Comparison of ENCODE assay signal across 9 cellular contexts in the genomic region with DNA sequence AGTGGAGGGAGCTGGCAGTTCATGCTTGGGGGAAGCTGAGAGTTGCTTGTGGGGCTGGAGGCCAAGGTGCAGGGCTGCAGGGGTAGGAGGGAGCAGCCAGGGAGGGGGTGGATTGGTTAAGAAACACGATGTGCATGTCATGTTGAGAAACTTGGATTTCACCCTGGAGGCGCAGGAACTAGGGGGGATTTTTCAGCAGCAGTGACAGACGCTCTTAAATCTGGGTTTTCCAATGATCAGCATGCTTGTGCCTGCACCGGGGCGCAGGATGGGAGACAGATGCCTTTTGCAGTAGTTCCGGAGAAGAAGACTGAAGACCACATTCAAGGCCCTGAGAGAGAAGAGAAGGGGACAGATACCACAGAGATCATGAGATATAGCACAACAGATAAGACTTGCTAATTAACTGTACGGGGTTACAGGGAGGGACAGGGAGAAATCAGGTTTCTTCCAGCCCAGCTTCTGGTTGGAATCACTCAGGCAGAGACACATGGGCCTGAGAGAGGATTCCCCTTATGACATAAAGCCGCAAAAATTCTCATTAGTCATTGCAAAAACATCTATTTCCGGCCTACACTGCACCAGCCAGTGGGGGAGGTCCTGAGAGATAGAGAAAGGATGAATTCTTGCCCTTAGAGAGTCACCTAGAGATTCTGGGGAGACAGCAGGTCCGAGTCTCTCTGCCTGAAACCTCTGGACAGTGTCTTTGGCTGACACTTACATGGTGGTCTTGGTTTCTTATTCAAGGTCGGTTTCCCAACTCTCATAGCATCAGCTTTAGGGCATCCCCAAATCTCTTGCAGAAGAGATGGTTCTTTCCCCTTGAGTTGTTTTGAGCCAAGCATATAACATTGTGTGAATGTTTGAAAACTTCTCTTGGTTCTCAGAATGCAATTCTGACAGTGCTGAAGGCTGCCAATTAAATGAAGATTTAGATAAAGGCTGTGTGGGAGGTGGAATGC. TPM values are rescaled to one million over a fixed set of nuclear protein-coding genes. Genes with fewer than 3 reads are reported as not detected.
DNase-seq lines count a peak whose midpoint lies in the region; ATAC-seq and TF ChIP-seq lines count a peak whose summit lies in the region.
"Had no signal": no experiment of that assay in that cellular context is flagged by ENCODE, and none has a peak within 500 bp of the region (broad histone marks: within the 10 kb centered on the region; RNA-seq: fewer than 3 reads in every experiment).

No MANE protein-coding gene starts in this region.

- intact Hi-C loops in left ventricle myocardium superior (cut with micrococcal nuclease) = no loop called here

- no peaks in the 10 kb centered on the region for H3K9me3 Mint-ChIP-seq in activated T-cell treated with anti-CD3 and anti-CD28 coated beads, Interleukin-2, amount 50 U/mL, for 4 hours

- WGBS in GM23248 (ENCODE audit: low coverage in 1 of 2, low lambda C conversion rate in 2 of 2, missing lambda C conversion rate in 2 of 2), 2 experiments = 23 to 32% methylated on average over 11 of the region's 11 CpGs

- H3K9me3 ChIP-seq in GM23248 (ENCODE audit: low read depth) = no peaks in the 10 kb centered on the region

- DNase-seq in GM04504 (ENCODE audit: low read depth) (peak; percentile 85), GM23248 (peak; percentile 91), left ventricle myocardium superior (no peak), ecto neural progenitor cell (ENCODE audit: low spot score) (no peak), SHP77 (lab: John Stamatoyannopoulos, UW) (no peak)
- peak; percentile 5 for DNase-seq in activated T-cell treated with anti-CD3 and anti-CD28 coated beads, Interleukin-2, amount 50 U/mL, for 4 hours
- peak; percentile 7 to 8 for DNase-seq in stimulated activated CD8-positive, alpha-beta memory T cell treated with anti-CD3 and anti-CD28 coated beads, Interleukin-2, amount 100 ng/mL, for 48 hours (ENCODE audit: low read depth in 2 of 2)

- no peaks in the 10 kb centered on the region for H4K20me1 ChIP-seq in GM23248 (ENCODE audit: insufficient read depth)
- no peaks in the 10 kb centered on the region for H4K20me1 ChIP-seq in KMS-11 (ENCODE audit: insufficient read depth)

- no peaks in the 10 kb centered on the region for H3K27me3 ChIP-seq in GM23248 (replicated peaks; ENCODE audit: insufficient read depth)
- H3K27me3 ChIP-seq in KMS-11 (ENCODE audit: insufficient read depth, low read depth) = no peaks in the 10 kb centered on the region

- H3K4me2 ChIP-seq in GM23248 (ENCODE audit: unreplicated experiment) (peak overlapping the region; percentile 90), KMS-11 (peak overlapping the region; percentile 96)

- no peak for TF ChIP-seq CTCF in KMS-11 (conservative IDR thresholded peaks at IDR 0.05; ENCODE audit: low read depth, low read length)

- no peaks in the 10 kb centered on the region for H3K27me3 Mint-ChIP-seq in activated T-cell treated with anti-CD3 and anti-CD28 coated beads, Interleukin-2, amount 50 U/mL, for 4 hours (ENCODE audit: low read depth)

- H3F3A ChIP-seq in GM23248 (ENCODE audit: insufficient read depth) = peaks cover 22% of the 10 kb centered on the region; the same call in 1 of the 2 replicates

- peak overlapping the region; percentile 34 for H3K4me3 Mint-ChIP-seq in activated T-cell treated with anti-CD3 and anti-CD28 coated beads, Interleukin-2, amount 50 U/mL, for 4 hours

- H3K36me3 ChIP-seq in GM23248 (ENCODE audit: low read depth) (no peaks in the 10 kb centered on the region), KMS-11 (ENCODE audit: insufficient read depth) (no peaks in the 10 kb centered on the region)

- H2AFZ ChIP-seq in GM23248 = peak overlapping the region; percentile 63; the same call in 1 of the 2 replicates
- H2AFZ ChIP-seq in KMS-11 (ENCODE audit: low read depth) = peak overlapping the region; percentile 33

- H3K9ac ChIP-seq in GM23248 (peak overlapping the region; percentile 71), KMS-11 (peak overlapping the region; percentile 95)

- H3K36me3 Mint-ChIP-seq in activated T-cell treated with anti-CD3 and anti-CD28 coated beads, Interleukin-2, amount 50 U/mL, for 4 hours (ENCODE audit: insufficient read depth) = no peaks in the 10 kb centered on the region

- peaks cover 20% of the 10 kb centered on the region for H3K79me2 ChIP-seq in GM23248 (ENCODE audit: insufficient read depth)
- H3K79me2 ChIP-seq in KMS-11 (ENCODE audit: insufficient read depth, low read depth) = no peaks in the 10 kb centered on the region

- H3K4me3 ChIP-seq in GM23248 = peak overlapping the region; percentile 55
- H3K4me3 ChIP-seq in KMS-11 (IDR thresholded peaks at IDR 0.05; ENCODE audit: insufficient read depth, low read depth, low read length) = no peak overlapping the region

- H3K4me1 ChIP-seq in GM23248 (ENCODE audit: insufficient read depth) = peaks cover 56% of the 10 kb centered on the region
- peaks cover 92% of the 10 kb centered on the region for H3K4me1 ChIP-seq in KMS-11 (ENCODE audit: low read depth, poor library complexity, severe bottlenecking)

- peaks cover 5% of the 10 kb centered on the region; the same call in 1 of the 2 replicates for H3K9me2 ChIP-seq in GM23248 (ENCODE audit: insufficient read depth)

- H3K27ac ChIP-seq in GM23248 = peak overlapping the region; percentile 77
- peak overlapping the region; percentile 99 for H3K27ac ChIP-seq in KMS-11

- peaks cover 89% of the 10 kb centered on the region for H3K4me1 Mint-ChIP-seq in activated T-cell treated with anti-CD3 and anti-CD28 coated beads, Interleukin-2, amount 50 U/mL, for 4 hours (ENCODE audit: low read depth)

- ATAC-seq in activated T-cell treated with anti-CD3 and anti-CD28 coated beads, Interleukin-2, amount 50 U/mL, for 4 hours = peak; percentile 83 to 84
- peak; percentile 70 for ATAC-seq in left ventricle myocardium superior

- in situ Hi-C loops in GM23248 (cut with MboI) = no loop called here

RNA-seq across cellular contexts. Expression of a gene that starts 27.1 kb away (rescaled TPM):
- 51.0 and 81.2 TPM in 2 replicates for total RNA-seq in GM23248 (2014; rRNA removed; shearing (Covaris generic))
- 52.8 and 53.6 TPM in 2 replicates for polyA plus RNA-seq in GM23248 (2016; fragmentation: Nextera tagmentation; extraction: Ambion mirVana)
- not detected for total RNA-seq in activated T-cell treated with anti-CD3 and anti-CD28 coated beads, Interleukin-2, amount 50 U/mL, for 4 hours
- 167 TPM for total RNA-seq in left ventricle myocardium superior
- total RNA-seq: activated CD8-positive, alpha-beta memory T cell treated with anti-CD3 and anti-CD28 coated beads for 36 hours had no signal

Comparison
In these comparisons a context has a peak if more than half of its experiments do, and no peak if none do; other contexts are left out.
1. DNase-seq: peak in GM04504 (single experiment), GM23248 (single experiment), activated T-cell treated with anti-CD3 and anti-CD28 coated beads, Interleukin-2, amount 50 U/mL, for 4 hours (single experiment) and stimulated activated CD8-positive, alpha-beta memory T cell treated with anti-CD3 and anti-CD28 coated beads, Interleukin-2, amount 100 ng/mL, for 48 hours (2 of 2); none in left ventricle myocardium superior (single experiment), ecto neural progenitor cell (single experiment) and SHP77 (0 of 2).
2. RNA of a gene that starts 27.1 kb away (total RNA-seq): 167 TPM in left ventricle myocardium superior (single experiment) and 51.0 to 81.2 TPM in GM23248; not detected in activated T-cell treated with anti-CD3 and anti-CD28 coated beads, Interleukin-2, amount 50 U/mL, for 4 hours; every median in the first group is over 10 times any median in the second.